In genomic region chr14:100317897-100318808, GRCh38 we compare ENCODE assay signal across 8 cellular contexts. TPM values are rescaled to one million over a fixed set of nuclear protein-coding genes. Genes with fewer than 3 reads are reported as not detected.
DNase-seq lines count a peak whose midpoint lies in the region; ATAC-seq and TF ChIP-seq lines count a peak whose summit lies in the region.

No MANE protein-coding gene starts in this region.

- POLR2A ChIA-PET in BJ (lab: Charles Lee) = no interaction called here

- peaks cover 2 to 4% (median 4%) of the 10 kb centered on the region in 3 donors for H3K4me1 Mint-ChIP-seq in IgD-negative memory B cell

- H3K36me3 Mint-ChIP-seq in IgD-negative memory B cell = no peaks in the 10 kb centered on the region

- H3K9ac ChIP-seq in mucosa of rectum (ENCODE audit: low read depth in 1 of 2, low read length in 2 of 2) = peak overlapping the region; percentile 41 to 54

- no peaks in the 10 kb centered on the region for H3K9me3 ChIP-seq in effector memory CD4-positive, alpha-beta T cell (ENCODE audit: control insufficient read depth, low read length)
- no peaks in the 10 kb centered on the region for H3K9me3 ChIP-seq in mucosa of rectum (ENCODE audit: control insufficient read depth in 2 of 2, low read length in 2 of 2)

- H3K9me3 Mint-ChIP-seq in IgD-negative memory B cell = no peaks in the 10 kb centered on the region

- H3K4me1 ChIP-seq in effector memory CD4-positive, alpha-beta T cell (ENCODE audit: control insufficient read depth, insufficient read depth, low read length, poor library complexity, severe bottlenecking) = no peaks in the 10 kb centered on the region
- no peaks in the 10 kb centered on the region for H3K4me1 ChIP-seq in mucosa of rectum (ENCODE audit: control insufficient read depth in 2 of 2, insufficient read depth in 2 of 2, low read length in 2 of 2)

- no peak overlapping the region for H3K27ac ChIP-seq in effector memory CD4-positive, alpha-beta T cell (ENCODE audit: insufficient read depth, low read length, poor library complexity, severe bottlenecking)
- no peak overlapping the region for H3K27ac ChIP-seq in mucosa of rectum (ENCODE audit: low read depth in 2 of 2, low read length in 2 of 2)

- peak overlapping the region in 2 of 3 donors; percentile 41 to 97 for H3K27ac Mint-ChIP-seq in IgD-negative memory B cell

- TF ChIP-seq CTCF in BJ (IDR thresholded peaks at IDR 0.05; ENCODE audit: insufficient read depth, low read depth, low read length) = peak; percentile 87

- H3K4me3 Mint-ChIP-seq in IgD-negative memory B cell = peak overlapping the region; percentile 78 to 95 (median 86)

- no peaks in the 10 kb centered on the region for H3K27me3 Mint-ChIP-seq in IgD-negative memory B cell

- ATAC-seq in GM21360 (IDR thresholded peaks at IDR 0.05; ENCODE audit: unreplicated experiment) = peak; percentile 86

- CTCF ChIA-PET in BJ (lab: Yijun Ruan, JAX) = interaction anchor here (0.7 to 1.5 kb wide), 5 partner anchors 10 to 35 kb away, joined by 3 to 6 read pairs (median 3); no protein-coding TSS in a partner anchor

- no peaks in the 10 kb centered on the region for H3K36me3 ChIP-seq in BJ (ENCODE audit: control insufficient read depth, insufficient read depth, low read length)
- no peaks in the 10 kb centered on the region for H3K36me3 ChIP-seq in effector memory CD4-positive, alpha-beta T cell (ENCODE audit: control insufficient read depth, insufficient read depth, low read length)
- H3K36me3 ChIP-seq in mucosa of rectum (ENCODE audit: control insufficient read depth in 2 of 2, insufficient read depth in 2 of 2, low read length in 2 of 2) = no peaks in the 10 kb centered on the region

- DNase-seq in BJ (ENCODE audit: low read depth) = no peak
- DNase-seq in activated CD4-positive, alpha-beta T cell treated with anti-CD3 and anti-CD28 coated beads, Interleukin-2, amount 50 U/mL, for 24 hours (ENCODE audit: low read depth in 1 of 2, low spot score in 1 of 2) = peak; percentile 35 to 44
- DNase-seq in effector memory CD4-positive, alpha-beta T cell = peak; percentile 30 to 41 (median 35)
- DNase-seq in stimulated activated CD8-positive, alpha-beta memory T cell treated with anti-CD3 and anti-CD28 coated beads, Interleukin-7, amount 100 ng/mL, for 24 hours (ENCODE audit: low read depth) = peak; percentile 54
- no peak for DNase-seq in NCI-H1436 (lab: John Stamatoyannopoulos, UW)

- H3K27me3 ChIP-seq in BJ (ENCODE audit: control insufficient read depth, insufficient read depth, low read length) (peaks cover 2% of the 10 kb centered on the region; the same call in 1 of the 2 replicates), mucosa of rectum (ENCODE audit: control insufficient read depth in 2 of 2, insufficient read depth in 2 of 2, low read length in 2 of 2) (peaks cover 0 to 1% of the 10 kb centered on the region in 2 donors)
- no peaks in the 10 kb centered on the region for H3K27me3 ChIP-seq in effector memory CD4-positive, alpha-beta T cell (replicated peaks; ENCODE audit: control insufficient read depth, insufficient read depth, low read length, poor library complexity, severe bottlenecking)

- H3K4me3 ChIP-seq in BJ (ENCODE audit: low read depth, low read length) (no peak overlapping the region), mucosa of rectum (ENCODE audit: low read length in 2 of 2) (peak overlapping the region; percentile 52 to 74)
- peak overlapping the region; percentile 50 for H3K4me3 ChIP-seq in effector memory CD4-positive, alpha-beta T cell (ENCODE audit: insufficient read depth, low read depth, low read length, poor library complexity, severe bottlenecking)

RNA-seq across cellular contexts. Expression of gene SLC25A47, which starts 5.0 kb away (rescaled TPM):
- not detected in 2 replicates for polyA plus RNA-seq in BJ (2011; rRNA removed)
- polyA minus RNA-seq in BJ (2011; rRNA and poly(A)+ RNA removed) = not detected in 2 replicates
- polyA plus RNA-seq in IgD-negative memory B cell = not detected

RNA-seq across cellular contexts. Expression of gene SLC25A29, which starts 11.9 kb away (rescaled TPM):
- 12.5 and 16.4 TPM in 2 replicates for polyA plus RNA-seq in BJ (2011; rRNA removed)
- polyA minus RNA-seq in BJ (2011; rRNA and poly(A)+ RNA removed) = 7.3 and 9.4 TPM in 2 replicates
- 3.4 TPM for polyA plus RNA-seq in IgD-negative memory B cell

RNA-seq across cellular contexts. Expression of gene WDR25, which starts 58.1 kb away (rescaled TPM):
- 18.2 and 27.4 TPM in 2 replicates for polyA plus RNA-seq in BJ (2011; rRNA removed)
- polyA minus RNA-seq in BJ (2011; rRNA and poly(A)+ RNA removed) = 13.3 and 18.8 TPM in 2 replicates
- polyA plus RNA-seq in IgD-negative memory B cell = 7.7 TPM

Comparison
In these comparisons a context has a peak if more than half of its experiments do, and no peak if none do; other contexts are left out.
1. DNase-seq: peak in activated CD4-positive, alpha-beta T cell treated with anti-CD3 and anti-CD28 coated beads, Interleukin-2, amount 50 U/mL, for 24 hours (2 of 2), effector memory CD4-positive, alpha-beta T cell (3 of 3) and stimulated activated CD8-positive, alpha-beta memory T cell treated with anti-CD3 and anti-CD28 coated beads, Interleukin-7, amount 100 ng/mL, for 24 hours (single experiment); none in BJ (single experiment) and NCI-H1436 (single experiment).